ENCODE assay signal across 9 cellular contexts in genomic region chr3:12772462-12772861, GRCh38. TPM values are rescaled to one million over a fixed set of nuclear protein-coding genes. Genes with fewer than 3 reads are reported as not detected.
"Had no signal": no experiment of that assay in that cellular context is flagged by ENCODE, and none has a peak within 500 bp of the region (broad histone marks: within the 10 kb centered on the region; RNA-seq: fewer than 3 reads in every experiment).

No MANE protein-coding gene starts in this region.

- H3K27ac ChIP-seq: GM23248 had no signal

- H3K36me3 ChIP-seq: HAP-1 had no signal

- H3K27me3 Mint-ChIP-seq: IgD-negative memory B cell had no signal

- H2AFZ ChIP-seq: GM23248 had no signal

- H3K4me3 Mint-ChIP-seq: HFFc6 had no signal

- H3K4me1 ChIP-seq: HAP-1 had no signal

- H3K9ac ChIP-seq: GM23248 had no signal

- DNase-seq: GM23248, GOT3, H7, HFFc6 had no signal

- ATAC-seq: HCT116 had no signal

- H3K27ac Mint-ChIP-seq: HFFc6 had no signal

- H3K4me3 ChIP-seq: GM23248, HAP-1 had no signal

- FAIRE-seq: HTR-8/SVneo had no signal

- H3K9me3 ChIP-seq: HAP-1 had no signal

RNA-seq across cellular contexts. Expression of gene TMEM40, which starts 13.4 kb away (rescaled TPM):
- total RNA-seq: GM23248, H7, HT-29 had no signal
- polyA plus RNA-seq: GM23248 had no signal

RNA-seq across cellular contexts. Expression of gene CAND2, which starts 24.0 kb away (rescaled TPM):
- total RNA-seq: HT-29 had no signal
